In genomic region chr3:122568131-122568530, GRCh38 we compare ENCODE assay signal across 8 cellular contexts. TPM values are rescaled to one million over a fixed set of nuclear protein-coding genes. Genes with fewer than 3 reads are reported as not detected.
DNase-seq lines count a peak whose midpoint lies in the region; ATAC-seq and TF ChIP-seq lines count a peak whose summit lies in the region.
"Not testable (repeated sequence)": the region's sequence is repeated elsewhere in the genome, so short reads cannot be mapped to it uniquely, and the experiment has no call there.
"Had no signal": no experiment of that assay in that cellular context is flagged by ENCODE, and none has a peak within 500 bp of the region (broad histone marks: within the 10 kb centered on the region; RNA-seq: fewer than 3 reads in every experiment).

No MANE protein-coding gene starts in this region.

- intact Hi-C loops in CD8-positive, alpha-beta T cell (cut with DNase I, micrococcal nuclease), result loop anchor here in 1 of 2 experiments (10.0 kb wide), 3 partner anchors 637 to 1023 kb away; partner anchors contain the start of genes HACD2, POLQ and SEC22A
- intact Hi-C loops in stomach (cut with DNase I; ENCODE audit: low total_unique reads), result not testable (repeated sequence)

- H3K9me3 Mint-ChIP-seq in CD8-positive, alpha-beta T cell; T-helper 2 cell treated with Interferon-gamma antibody and Interleukin-4, amounts not matched to agents 5 μg/mL and 100 μg/mL, for 36 hours; activated CD8-positive, alpha-beta memory T cell treated with anti-CD3 and anti-CD28 coated beads, Interleukin-2, amount 10 ng/mL, durations not matched to agents 7 days and 5 days (ENCODE audit: low read depth); activated naive CD8-positive, alpha-beta T cell (ENCODE audit: low read depth): not testable (repeated sequence)

- not testable (repeated sequence) for DNase-seq in CD8-positive, alpha-beta T cell; T-helper 2 cell treated with Interferon-gamma antibody and Interleukin-4, amounts not matched to agents 5 μg/mL and 100 μg/mL, for 36 hours (ENCODE audit: low spot score); activated CD8-positive, alpha-beta memory T cell treated with anti-CD3 and anti-CD28 coated beads, Interleukin-2, amount 10 ng/mL, durations not matched to agents 7 days and 5 days; stomach

- not testable (repeated sequence) for H3K27me3 ChIP-seq in CD8-positive, alpha-beta T cell (ENCODE audit: insufficient read depth, low read length); liver (ENCODE audit: control insufficient read depth in 4 of 4, insufficient read depth in 4 of 4, low read length in 3 of 4); neutrophil; stomach

- not testable (repeated sequence) for H3K27ac ChIP-seq in CD8-positive, alpha-beta T cell (ENCODE audit: low read depth, low read length)
- H3K27ac ChIP-seq in liver (ENCODE audit: low read depth in 1 of 2, low read length in 2 of 2), result peak overlapping the region; percentile 39 to 77
- peak overlapping the region; percentile 52 for H3K27ac ChIP-seq in neutrophil
- peak overlapping the region in 3 of 5 donors; percentile 35 to 67 (median 37) for H3K27ac ChIP-seq in stomach

- CTCF ChIA-PET in CD8-positive, alpha-beta T cell (lab: Charles Lee), result interaction anchor here (1.3 to 2.6 kb wide), 3 partner anchors 10 to 111 kb away, joined by 3 to 16 read pairs (median 3); no protein-coding TSS in a partner anchor
- CTCF ChIA-PET in activated CD8-positive, alpha-beta memory T cell treated with anti-CD3 and anti-CD28 coated beads, Interleukin-2, amount 10 ng/mL, durations not matched to agents 7 days and 5 days (lab: Charles Lee), result interaction anchor here (1.1 to 2.2 kb wide), 2 partner anchors 11 to 111 kb away, joined by 5 to 7 read pairs; no protein-coding TSS in a partner anchor

- peaks cover 21% of the 10 kb centered on the region for H3K4me1 ChIP-seq in CD8-positive, alpha-beta T cell (ENCODE audit: insufficient read depth, low read length)
- H3K4me1 ChIP-seq in liver (ENCODE audit: control insufficient read depth in 4 of 4, insufficient read depth in 4 of 4, low read length in 3 of 4) (peaks cover 16 to 57% (median 25%) of the 10 kb centered on the region in 4 donors), neutrophil (ENCODE audit: control insufficient read depth in 1 of 2, insufficient read depth in 1 of 2, low read depth in 1 of 2, low read length in 1 of 2) (peaks cover 22 to 23% of the 10 kb centered on the region in 2 experiments), stomach (peaks cover 15 to 69% (median 37%) of the 10 kb centered on the region in 4 donors)

- H3K27ac Mint-ChIP-seq in CD8-positive, alpha-beta T cell, result peak overlapping the region; percentile 76
- peak overlapping the region; percentile 64 for H3K27ac Mint-ChIP-seq in T-helper 2 cell treated with Interferon-gamma antibody and Interleukin-4, amounts not matched to agents 5 μg/mL and 100 μg/mL, for 36 hours
- peak overlapping the region; percentile 62 for H3K27ac Mint-ChIP-seq in activated CD8-positive, alpha-beta memory T cell treated with anti-CD3 and anti-CD28 coated beads, Interleukin-2, amount 10 ng/mL, durations not matched to agents 7 days and 5 days
- peak overlapping the region; percentile 80 for H3K27ac Mint-ChIP-seq in activated naive CD8-positive, alpha-beta T cell

- H3K9me3 ChIP-seq in CD8-positive, alpha-beta T cell (ENCODE audit: low read length); liver (ENCODE audit: control insufficient read depth in 4 of 4, low read length in 3 of 4); neutrophil; stomach: not testable (repeated sequence)

- TF ChIP-seq RAD21 in liver (IDR thresholded peaks at IDR 0.05), result not testable (repeated sequence)

- ATAC-seq in CD8-positive, alpha-beta T cell; activated CD8-positive, alpha-beta memory T cell treated with anti-CD3 and anti-CD28 coated beads, Interleukin-2, amount 10 ng/mL, durations not matched to agents 7 days and 5 days: not testable (repeated sequence)

- peak overlapping the region in 1 of 2 donors; percentile 60 for H3K9ac ChIP-seq in liver (ENCODE audit: low read depth in 1 of 2, low read length in 2 of 2)

- POLR2A ChIA-PET in CD8-positive, alpha-beta T cell (lab: Charles Lee), result not testable (repeated sequence)

- not testable (repeated sequence) for H3K4me3 Mint-ChIP-seq in CD8-positive, alpha-beta T cell; activated CD8-positive, alpha-beta memory T cell treated with anti-CD3 and anti-CD28 coated beads, Interleukin-2, amount 10 ng/mL, durations not matched to agents 7 days and 5 days
- H3K4me3 Mint-ChIP-seq in T-helper 2 cell treated with Interferon-gamma antibody and Interleukin-4, amounts not matched to agents 5 μg/mL and 100 μg/mL, for 36 hours, result peak overlapping the region; percentile 58
- peak overlapping the region; percentile 42 for H3K4me3 Mint-ChIP-seq in activated naive CD8-positive, alpha-beta T cell

- WGBS in liver, result 90% methylated on average over 7 of the region's 7 CpGs
- 90 to 97% (median 96%) methylated on average over 7 of the region's 7 CpGs for WGBS in stomach, 5 donors

- not testable (repeated sequence) for H3K27me3 Mint-ChIP-seq in CD8-positive, alpha-beta T cell (ENCODE audit: low read depth); T-helper 2 cell treated with Interferon-gamma antibody and Interleukin-4, amounts not matched to agents 5 μg/mL and 100 μg/mL, for 36 hours (ENCODE audit: low read depth); activated CD8-positive, alpha-beta memory T cell treated with anti-CD3 and anti-CD28 coated beads, Interleukin-2, amount 10 ng/mL, durations not matched to agents 7 days and 5 days; activated naive CD8-positive, alpha-beta T cell

- H3K36me3 ChIP-seq in CD8-positive, alpha-beta T cell (ENCODE audit: insufficient read depth, low read length), result peaks cover 12% of the 10 kb centered on the region
- H3K36me3 ChIP-seq in liver (ENCODE audit: control insufficient read depth in 4 of 4, insufficient read depth in 3 of 4, low read depth in 1 of 4, low read length in 3 of 4) (peaks cover 5 to 40% (median 35%) of the 10 kb centered on the region in 4 donors), neutrophil (peaks cover 77% of the 10 kb centered on the region), stomach (peaks cover 38 to 74% (median 72%) of the 10 kb centered on the region in 4 donors)

- H3K4me3 ChIP-seq in CD8-positive, alpha-beta T cell (ENCODE audit: low read depth, low read length); liver (ENCODE audit: low read depth in 1 of 3, low read length in 3 of 3); neutrophil (ENCODE audit: low read depth in 1 of 2, low read length in 1 of 2); stomach: not testable (repeated sequence)

- TF ChIP-seq EP300 in stomach (IDR thresholded peaks at IDR 0.05), result not testable (repeated sequence)

- peaks cover 63% of the 10 kb centered on the region for H3K4me1 Mint-ChIP-seq in CD8-positive, alpha-beta T cell (ENCODE audit: low read depth)
- peaks cover 52% of the 10 kb centered on the region for H3K4me1 Mint-ChIP-seq in T-helper 2 cell treated with Interferon-gamma antibody and Interleukin-4, amounts not matched to agents 5 μg/mL and 100 μg/mL, for 36 hours (ENCODE audit: low read depth)
- H3K4me1 Mint-ChIP-seq in activated CD8-positive, alpha-beta memory T cell treated with anti-CD3 and anti-CD28 coated beads, Interleukin-2, amount 10 ng/mL, durations not matched to agents 7 days and 5 days, result peaks cover 65% of the 10 kb centered on the region
- peaks cover 70% of the 10 kb centered on the region for H3K4me1 Mint-ChIP-seq in activated naive CD8-positive, alpha-beta T cell (ENCODE audit: low read depth)

- TF ChIP-seq CTCF in CD8-positive, alpha-beta T cell (IDR thresholded peaks at IDR 0.05); liver (IDR thresholded peaks at IDR 0.05; ENCODE audit: low read depth, low read length, missing input control); neutrophil (IDR thresholded peaks at IDR 0.05); stomach (IDR thresholded peaks at IDR 0.05): not testable (repeated sequence)

- TF ChIP-seq POLR2A in stomach (IDR thresholded peaks at IDR 0.05), result not testable (repeated sequence)

- H3K36me3 Mint-ChIP-seq in CD8-positive, alpha-beta T cell, result peaks cover 79% of the 10 kb centered on the region
- peaks cover 75% of the 10 kb centered on the region for H3K36me3 Mint-ChIP-seq in T-helper 2 cell treated with Interferon-gamma antibody and Interleukin-4, amounts not matched to agents 5 μg/mL and 100 μg/mL, for 36 hours (ENCODE audit: low read depth)
- H3K36me3 Mint-ChIP-seq in activated CD8-positive, alpha-beta memory T cell treated with anti-CD3 and anti-CD28 coated beads, Interleukin-2, amount 10 ng/mL, durations not matched to agents 7 days and 5 days, result peaks cover 80% of the 10 kb centered on the region
- peaks cover 21% of the 10 kb centered on the region for H3K36me3 Mint-ChIP-seq in activated naive CD8-positive, alpha-beta T cell

RNA-seq across cellular contexts. Expression of gene DTX3L, which starts 4.0 kb away (rescaled TPM):
- total RNA-seq in CD8-positive, alpha-beta T cell, result 10 to 100 TPM; 14.1 to 14.3 TPM
- total RNA-seq in activated CD8-positive, alpha-beta memory T cell treated with anti-CD3 and anti-CD28 coated beads, Interleukin-2, amount 10 ng/mL, durations not matched to agents 7 days and 5 days, result 100 to 1,000 TPM; 108 to 138 TPM
- total RNA-seq in liver (10 to 100 TPM; 29.4 to 44.5 TPM), stomach (10 to 100 TPM in 4 of 5 donors, 1 to 10 TPM in 1; 5.8 to 29.0 (median 26.1) TPM)
- polyA plus RNA-seq in liver (10 to 100 TPM; 16.9 to 17.6 TPM), stomach (10 to 100 TPM in 2 of 3 donors, 1 to 10 TPM in 1; 9.2 to 11.2 (median 10.5) TPM)

RNA-seq across cellular contexts. Expression of gene PARP9, which starts 4.0 kb away (rescaled TPM):
- 10 to 100 TPM; 12.0 to 12.1 TPM for total RNA-seq in CD8-positive, alpha-beta T cell
- total RNA-seq in activated CD8-positive, alpha-beta memory T cell treated with anti-CD3 and anti-CD28 coated beads, Interleukin-2, amount 10 ng/mL, durations not matched to agents 7 days and 5 days, result 100 to 1,000 TPM in 1 of 2 experiments, 10 to 100 TPM in 1; 91.8 to 147 TPM
- total RNA-seq in liver, result 10 to 100 TPM; 39.3 to 74.0 TPM
- polyA plus RNA-seq in liver, result 10 to 100 TPM; 34.8 to 58.6 TPM
- 10 to 100 TPM in 4 of 5 donors, 1 to 10 TPM in 1; 1.4 to 42.6 (median 23.9) TPM for total RNA-seq in stomach
- 10 to 100 TPM; 19.5 to 26.5 (median 21.4) TPM for polyA plus RNA-seq in stomach

RNA-seq across cellular contexts. Expression of gene PARP15, which starts 9.3 kb away (rescaled TPM):
- total RNA-seq in CD8-positive, alpha-beta T cell, result 10 to 100 TPM; 43.5 to 43.8 TPM
- 10 to 100 TPM; 36.1 to 40.6 TPM for total RNA-seq in activated CD8-positive, alpha-beta memory T cell treated with anti-CD3 and anti-CD28 coated beads, Interleukin-2, amount 10 ng/mL, durations not matched to agents 7 days and 5 days
- 1 to 10 TPM; 2.8 to 3.3 TPM for total RNA-seq in liver
- 1 to 10 TPM in 1 of 2 donors, under 1 TPM in 1; 0.28 to 2.1 TPM for polyA plus RNA-seq in liver
- 1 to 10 TPM in 4 of 5 donors, not detected in 1; 1.2 to 4.5 (median 1.9) TPM for total RNA-seq in stomach
- polyA plus RNA-seq in stomach, result 1 to 10 TPM in 2 of 3 donors, under 1 TPM in 1; 0.25 to 1.3 (median 1.2) TPM
- polyA plus RNA-seq: HepG2 had no signal

RNA-seq across cellular contexts. Expression of gene KPNA1, which starts 53.4 kb away (rescaled TPM):
- 10 to 100 TPM; 39.3 to 45.0 TPM for total RNA-seq in CD8-positive, alpha-beta T cell
- total RNA-seq in activated CD8-positive, alpha-beta memory T cell treated with anti-CD3 and anti-CD28 coated beads, Interleukin-2, amount 10 ng/mL, durations not matched to agents 7 days and 5 days, result 10 to 100 TPM; 45.2 to 65.6 TPM
- total RNA-seq in liver (10 to 100 TPM; 23.7 to 42.0 TPM), stomach (10 to 100 TPM; 28.4 to 88.4 (median 52.5) TPM)
- polyA plus RNA-seq in liver (10 to 100 TPM; 20.7 to 23.3 TPM), stomach (10 to 100 TPM in 1 of 3 donors, 1 to 10 TPM in 2; 6.7 to 10.1 (median 8.3) TPM)

Comparison
In these comparisons a context has a peak if more than half of its experiments do, and no peak if none do; other contexts are left out.
1. RNA of gene PARP15, which starts 9.3 kb away (total RNA-seq): 43.5 to 43.8 TPM in CD8-positive, alpha-beta T cell and 36.1 to 40.6 TPM in activated CD8-positive, alpha-beta memory T cell treated with anti-CD3 and anti-CD28 coated beads, Interleukin-2, amount 10 ng/mL, durations not matched to agents 7 days and 5 days; 2.8 to 3.3 TPM in liver and 1.2 to 4.5 TPM in stomach; every median in the first group is over 4 times any median in the second.
2. Peak in every context shown above with its lines, with median percentiles within 50 percentile points of each other: H3K27ac Mint-ChIP-seq.